8 cellular contexts compared by ENCODE assay signal in genomic region chr22:20079745-20080444, GRCh38. TPM values are rescaled to one million over a fixed set of nuclear protein-coding genes. Genes with fewer than 3 reads are reported as not detected.
A peak's percentile ranks its signal among the peaks of the same experiment; 100 is the strongest.
DNase-seq lines count a peak whose midpoint lies in the region; ATAC-seq and FAIRE-seq lines count a peak whose summit lies in the region.

Gene DGCR8, plus strand, starts transcription at chr22:20080241. Its CDS starts 5,723 bp downstream, at chr22:20085964.

- intact Hi-C loops in left colon (cut with DNase I, micrococcal nuclease): no loop called here

- FAIRE-seq in GM19239 (lab: Jason Lieb, UNC): peak; percentile 64

- DNase-seq in Ammon's horn (ENCODE audit: low spot score): peak; percentile 95
- DNase-seq in GM19239 (ENCODE audit: insufficient read length, low spot score): peak; percentile 99
- DNase-seq in NCI-H510A treated with DMSO at 0.1 percent for 48 hours (lab: John Stamatoyannopoulos, UW): peak; percentile 83
- DNase-seq in activated CD4-positive, alpha-beta T cell treated with anti-CD3 and anti-CD28 coated beads for 48 hours: peak; percentile 73
- peak; percentile 97 for DNase-seq in cortex of kidney (lab: John Stamatoyannopoulos, UW)
- DNase-seq in left colon: peak; percentile 93
- DNase-seq in stimulated activated CD4-positive, alpha-beta T cell treated with anti-CD3 and anti-CD28 coated beads, Interleukin-1b, Interleukin-23, amount 100 ng/mL, for 4 hours (ENCODE audit: low read depth in 2 of 2): peak; percentile 43 to 67

- ATAC-seq in HG03442 (IDR thresholded peaks at IDR 0.05; ENCODE audit: unreplicated experiment): peak; percentile 75
- ATAC-seq in left colon: peak; percentile 89

RNA-seq across cellular contexts. Expression of gene DGCR8, which starts in this region (rescaled TPM):
- 10 to 100 TPM; 32.7 to 46.8 TPM for total RNA-seq in left colon

Comparison
In these comparisons a context has a peak if more than half of its experiments do, and no peak if none do; other contexts are left out.
1. Peak in every context shown above with its lines: DNase-seq and ATAC-seq.